In genomic region chr9:117437283-117437682, GRCh38 we compare ENCODE assay signal across 19 cellular contexts. TPM values are rescaled to one million over a fixed set of nuclear protein-coding genes. Genes with fewer than 3 reads are reported as not detected.
DNase-seq lines count a peak whose midpoint lies in the region; ATAC-seq, FAIRE-seq and TF ChIP-seq lines count a peak whose summit lies in the region.
"Had no signal": no experiment of that assay in that cellular context is flagged by ENCODE, and none has a peak within 500 bp of the region (broad histone marks: within the 10 kb centered on the region; RNA-seq: fewer than 3 reads in every experiment).

No MANE protein-coding gene starts in this region.

- FAIRE-seq in bronchial epithelial cell (lab: Jason Lieb, UNC) = no peak
- no peak for FAIRE-seq in keratinocyte (lab: Jason Lieb, UNC)
- FAIRE-seq: A204.1, D721Med, G401.6, GM12892 had no signal

- no peak overlapping the region for H3K4me3 ChIP-seq in bronchial epithelial cell (ENCODE audit: low read depth, low read length)
- H3K4me3 ChIP-seq in keratinocyte (ENCODE audit: control insufficient read depth in 2 of 3, extremely low read depth in 1 of 3, insufficient read depth in 2 of 3, low read depth in 1 of 3, low read length in 3 of 3) = no peak overlapping the region
- no peak overlapping the region for H3K4me3 ChIP-seq in tibial nerve
- H3K4me3 ChIP-seq: HAP-1 had no signal

- H3K79me2 ChIP-seq in keratinocyte (ENCODE audit: control insufficient read depth, insufficient read depth, low read length) = no peaks in the 10 kb centered on the region

- WGBS in tibial nerve, 2 donors = 70 to 71% methylated on average over 6 of the region's 6 CpGs

- peak; percentile 23 for ATAC-seq in omental fat pad (ENCODE audit: low FRiP score)
- ATAC-seq: CD8-positive, alpha-beta T cell had no signal

- peak overlapping the region; percentile 46 for H2AFZ ChIP-seq in keratinocyte (ENCODE audit: control insufficient read depth, low read length)

- dilution Hi-C loops in keratinocyte (cut with MboI; ENCODE audit: extremely low pct_ligation_motif_present, low sequenced_read_pairs) = no loop called here

- no peak overlapping the region for H3K4me2 ChIP-seq in keratinocyte (ENCODE audit: control insufficient read depth, extremely low read depth, insufficient read depth, low read depth, low read length)

- no peaks in the 10 kb centered on the region for H3K9me1 ChIP-seq in keratinocyte (ENCODE audit: control insufficient read depth, extremely low read depth, insufficient read depth, low read length)

- no peak for TF ChIP-seq POLR2A in tibial nerve (IDR thresholded peaks at IDR 0.05)

- no peaks in the 10 kb centered on the region for H4K20me1 ChIP-seq in keratinocyte (ENCODE audit: control insufficient read depth, extremely low read depth, insufficient read depth, low read length)

- H3K27me3 ChIP-seq in bronchial epithelial cell (ENCODE audit: control insufficient read depth, insufficient read depth, low read length) (no peaks in the 10 kb centered on the region), keratinocyte (ENCODE audit: control insufficient read depth, extremely low read depth, insufficient read depth, low read length) (no peaks in the 10 kb centered on the region), tibial nerve (no peaks in the 10 kb centered on the region)

- H3K27ac ChIP-seq in keratinocyte (ENCODE audit: control insufficient read depth, insufficient read depth, low read length) (no peak overlapping the region), tibial nerve (no peak overlapping the region)
- H3K27ac ChIP-seq: C4-2B had no signal

- H3K36me3 ChIP-seq in bronchial epithelial cell (ENCODE audit: control insufficient read depth, insufficient read depth, low read length) (no peaks in the 10 kb centered on the region), keratinocyte (ENCODE audit: control insufficient read depth in 2 of 2, extremely low read depth in 1 of 2, insufficient read depth in 2 of 2, low read length in 2 of 2) (no peaks in the 10 kb centered on the region), tibial nerve (no peaks in the 10 kb centered on the region)
- H3K36me3 ChIP-seq: HAP-1 had no signal

- no peak for TF ChIP-seq EP300 in tibial nerve (IDR thresholded peaks at IDR 0.05)

- DNase-seq in HT1080 (ENCODE audit: low read depth) (peak; percentile 47), bronchial epithelial cell (ENCODE audit: low read depth) (peak; percentile 15), keratinocyte (ENCODE audit: low read depth, low spot score) (no peak), omental fat pad (ENCODE audit: low spot score) (no peak), retina (no peak), tibial nerve (ENCODE audit: low spot score in 2 of 2) (no peak), CD1c-positive myeloid dendritic cell (ENCODE audit: extremely low spot score) (no peak)
- DNase-seq: CD8-positive, alpha-beta T cell; COR-L47; DMS153; DMS79 treated with DMSO at 0.1 percent for 48 hours; EL; GOT3 had no signal

- H3K4me1 ChIP-seq in keratinocyte (ENCODE audit: control insufficient read depth, extremely low read depth, insufficient read depth, low read length) = no peaks in the 10 kb centered on the region
- no peaks in the 10 kb centered on the region for H3K4me1 ChIP-seq in tibial nerve
- H3K4me1 ChIP-seq: HAP-1 had no signal

- TF ChIP-seq CTCF in bronchial epithelial cell (IDR thresholded peaks at IDR 0.05; ENCODE audit: insufficient read depth, low read length, severe bottlenecking) = no peak
- no peak for TF ChIP-seq CTCF in keratinocyte (optimal IDR thresholded peaks at IDR 0.05 in 1 of 3, IDR thresholded peaks at IDR 0.05 in 1 of 3, conservative IDR thresholded peaks at IDR 0.05 in 1 of 3; ENCODE audit: extremely low read depth in 1 of 3, insufficient read depth in 2 of 3, low read length in 3 of 3)
- TF ChIP-seq CTCF in omental fat pad (IDR thresholded peaks at IDR 0.05) = no peak
- TF ChIP-seq CTCF in tibial nerve (IDR thresholded peaks at IDR 0.05) = no peak

- H3K9ac ChIP-seq in keratinocyte (ENCODE audit: control insufficient read depth, extremely low read depth, insufficient read depth, low read length) = no peak overlapping the region

- H3K9me3 ChIP-seq in keratinocyte (ENCODE audit: control insufficient read depth, low read depth, low read length) = no peaks in the 10 kb centered on the region
- H3K9me3 ChIP-seq in tibial nerve = no peaks in the 10 kb centered on the region
- H3K9me3 ChIP-seq: HAP-1 had no signal

RNA-seq across cellular contexts. Expression of gene ASTN2, which starts 22.4 kb away (rescaled TPM):
- total RNA-seq in HT1080 (2014; rRNA removed; shearing (Covaris generic)) = 10.1 and 11.4 TPM in 2 replicates
- 13.4 and 15.2 TPM in 2 replicates for polyA plus RNA-seq in HT1080 (2015; cell fraction: cytosol; rRNA removed)
- polyA plus RNA-seq in HT1080 (2015; cell fraction: nucleus; rRNA removed) = 8.5 and 10.9 TPM in 2 replicates
- total RNA-seq in bronchial epithelial cell (0.53 and 1.2 TPM in 2 replicates), omental fat pad (1 to 10 TPM; 1.1 to 8.4 (median 3.6) TPM), tibial nerve (10 to 100 TPM in 3 of 4 donors, 1 to 10 TPM in 1; 9.0 to 14.9 (median 12.3) TPM)
- polyA plus RNA-seq in keratinocyte = 0.31 to 0.48 TPM (median 0.42 TPM) in 3 replicates
- polyA plus RNA-seq in keratinocyte (2011; ENCODE audit: low read depth) = 0.12 TPM
- 0.28 and 0.42 TPM in 2 replicates for polyA plus RNA-seq in keratinocyte (2011; cell fraction: cytosol; rRNA removed)
- polyA plus RNA-seq in keratinocyte (2011; cell fraction: nucleus; rRNA removed) = 0.60 and 0.87 TPM in 2 replicates
- 0.34 and 0.41 TPM in 2 replicates for polyA plus RNA-seq in keratinocyte (2012; ENCODE audit: low replicate concordance)
- polyA minus RNA-seq in keratinocyte = 0.51 to 1.9 TPM (median 0.69 TPM) in 3 replicates
- polyA minus RNA-seq in keratinocyte (2011; cell fraction: cytosol; rRNA and poly(A)+ RNA removed) = not detected
- polyA minus RNA-seq in keratinocyte (2011; cell fraction: nucleus; rRNA and poly(A)+ RNA removed) = 1.1 and 2.0 TPM in 2 replicates

Comparison
In these comparisons a context has a peak if more than half of its experiments do, and no peak if none do; other contexts are left out.
1. DNase-seq: peak in HT1080 (single experiment) and bronchial epithelial cell (single experiment); none in keratinocyte (single experiment), omental fat pad (single experiment), retina (single experiment), tibial nerve (0 of 2) and CD1c-positive myeloid dendritic cell (single experiment).